In the genomic region with DNA sequence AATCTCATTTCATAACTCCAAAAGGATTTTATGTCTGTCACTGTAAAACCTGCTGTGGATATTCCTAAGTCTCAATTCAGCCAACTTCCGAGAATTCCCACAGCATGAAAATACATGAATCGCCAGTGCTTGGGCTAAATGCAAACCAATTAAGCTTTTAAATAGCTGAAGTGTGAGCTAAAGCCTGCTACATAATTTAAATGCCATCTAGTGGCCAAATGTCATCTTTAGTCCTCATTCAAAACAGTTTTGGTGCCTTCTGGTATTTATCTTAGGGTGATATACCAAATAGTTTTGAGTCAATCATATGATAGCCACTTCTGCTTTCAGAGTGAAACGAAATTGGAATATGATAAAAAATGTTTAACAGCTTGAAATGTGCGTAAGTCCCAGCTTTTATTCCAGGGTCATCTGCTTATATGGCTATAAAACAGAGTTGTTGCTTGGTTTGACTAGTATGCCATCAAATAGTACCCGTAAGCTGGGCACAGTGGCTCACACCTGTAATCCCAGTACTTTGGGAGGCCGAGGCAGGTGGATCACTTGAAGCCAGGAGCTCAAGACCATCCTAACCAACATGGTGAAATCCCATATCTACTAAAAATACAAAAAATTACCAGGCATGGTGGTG, we compare ENCODE assay signal across 1 cellular context.
TF ChIP-seq lines count a peak whose summit lies in the region.

No MANE protein-coding gene starts in this region.

TF ChIP-seq in endothelial cell of umbilical vein, 7 proteins besides CTCF, POLR2A, EP300 and RAD21:
- no peak for TF ChIP-seq JUN (IDR thresholded peaks at IDR 0.05; ENCODE audit: borderline replicate concordance, insufficient read depth, insufficient read length, low read depth)
- TF ChIP-seq GATA2 (IDR thresholded peaks at IDR 0.05; ENCODE audit: insufficient read depth, insufficient read length, low read depth, low read length) = no peak
- TF ChIP-seq FOS (IDR thresholded peaks at IDR 0.05; ENCODE audit: borderline replicate concordance, insufficient read depth, low read length) = no peak
- TF ChIP-seq EZH2 (IDR thresholded peaks at IDR 0.05; ENCODE audit: borderline replicate concordance, low read depth, low read length, severe bottlenecking) = no peak
